Comparison of ENCODE assay signal across 8 cellular contexts in the genomic region with DNA sequence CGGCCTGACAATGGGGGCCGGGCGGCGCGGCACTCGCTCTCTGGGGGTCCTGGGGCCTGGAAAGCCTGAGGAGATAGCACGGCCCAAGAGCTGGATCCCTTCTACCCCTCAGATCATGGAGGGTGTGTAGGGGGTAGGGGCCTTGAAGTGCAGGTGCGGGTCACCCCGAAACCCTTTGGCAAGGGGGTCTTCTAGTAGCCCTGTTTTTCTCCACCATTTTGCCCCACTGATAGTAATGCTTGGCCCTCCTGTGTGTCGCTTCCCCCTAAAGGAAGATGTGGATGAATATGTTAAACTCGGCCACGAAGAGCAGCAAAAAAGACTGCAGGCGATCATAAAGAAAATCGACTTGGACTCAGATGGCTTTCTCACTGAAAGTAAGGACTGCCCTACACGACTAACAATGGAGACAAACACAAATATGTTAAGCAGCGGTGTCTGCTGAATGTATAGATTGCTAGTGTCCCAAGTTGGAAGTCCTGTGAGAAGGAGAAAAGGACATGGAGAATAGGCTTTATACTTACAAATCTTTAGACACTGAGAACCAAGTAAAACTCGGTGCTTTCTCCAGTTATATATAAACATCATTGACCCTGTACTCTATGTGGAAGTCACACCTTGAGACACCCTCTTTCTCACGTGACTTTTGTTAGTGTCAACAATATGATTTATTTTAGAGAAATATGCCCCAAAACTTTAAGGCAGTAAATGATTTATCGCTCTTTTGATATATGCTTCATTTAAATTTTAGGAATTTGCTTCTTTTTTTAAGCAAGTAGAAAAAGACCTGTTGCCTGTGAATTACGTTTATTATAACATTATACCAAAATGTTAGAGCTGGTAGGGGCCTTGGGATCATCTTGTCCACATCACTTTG. TPM values are rescaled to one million over a fixed set of nuclear protein-coding genes. Genes with fewer than 3 reads are reported as not detected.
A peak's percentile ranks its signal among the peaks of the same experiment; 100 is the strongest.
DNase-seq lines count a peak whose midpoint lies in the region; ATAC-seq and TF ChIP-seq lines count a peak whose summit lies in the region.

No MANE protein-coding gene starts in this region.

- peak overlapping the region; percentile 81 to 89 (median 87) for H3K4me3 Mint-ChIP-seq in T-cell
- H3K4me3 Mint-ChIP-seq in progenitor cell of endocrine pancreas (ENCODE audit: low read depth), result peak overlapping the region; percentile 91

- peak overlapping the region; percentile 79 for H3K27ac Mint-ChIP-seq in T-cell
- H3K27ac Mint-ChIP-seq in progenitor cell of endocrine pancreas, result peak overlapping the region; percentile 99

- H3K4me1 Mint-ChIP-seq in T-cell, result peaks cover 37 to 41% (median 39%) of the 10 kb centered on the region in 3 donors
- H3K4me1 Mint-ChIP-seq in progenitor cell of endocrine pancreas (ENCODE audit: low read depth), result peaks cover 26% of the 10 kb centered on the region

- no peak for TF ChIP-seq POLR2A in esophagus squamous epithelium (IDR thresholded peaks at IDR 0.05)

- peak overlapping the region; percentile 90 for H3K4me3 ChIP-seq in AG09309 (ENCODE audit: control insufficient read depth, low read depth, low read length)
- peak overlapping the region; percentile 53 to 93 (median 83) for H3K4me3 ChIP-seq in esophagus squamous epithelium

- H3K9me3 Mint-ChIP-seq in T-cell (no peaks in the 10 kb centered on the region), progenitor cell of endocrine pancreas (ENCODE audit: low read depth) (no peaks in the 10 kb centered on the region)

- H3K36me3 Mint-ChIP-seq in T-cell (peaks cover 24% of the 10 kb centered on the region), progenitor cell of endocrine pancreas (ENCODE audit: insufficient read depth) (peaks cover 15% of the 10 kb centered on the region)

- DNase-seq in AG09309 (ENCODE audit: low read depth) (no peak), T-cell (peak in 4 of 34 experiments; percentile 1 to 14 (median 6)), esophagus squamous epithelium (lab: John Stamatoyannopoulos, UW) (no peak), progenitor cell of endocrine pancreas (ENCODE audit: low spot score, unreplicated experiment) (no peak), occipital lobe (lab: John Stamatoyannopoulos, UW) (no peak), dedifferentiated amniotic fluid mesenchymal stem cell (ENCODE audit: extremely low spot score) (no peak)

- CTCF ChIA-PET in T-cell (lab: Charles Lee), result no interaction called here

- H3K4me1 ChIP-seq in esophagus squamous epithelium, result peaks cover 2 to 35% (median 6%) of the 10 kb centered on the region in 3 donors

- WGBS in esophagus squamous epithelium, 2 donors, result 24 to 26% methylated on average over 10 to 12 of the region's 20 CpGs

- peaks cover 0 to 46% (median 9%) of the 10 kb centered on the region in 3 donors for H3K36me3 ChIP-seq in esophagus squamous epithelium

- H3K27ac ChIP-seq in esophagus squamous epithelium, result peak overlapping the region; percentile 74 to 92 (median 88)

- intact Hi-C loops in esophagus squamous epithelium (cut with DNase I), result no loop called here

- TF ChIP-seq CTCF in AG09309 (IDR thresholded peaks at IDR 0.05; ENCODE audit: control insufficient read depth, insufficient read depth, low read depth, low read length, missing control alignments), result no peak
- TF ChIP-seq CTCF in esophagus squamous epithelium (IDR thresholded peaks at IDR 0.05), result no peak
- no peak for TF ChIP-seq CTCF in progenitor cell of endocrine pancreas (IDR thresholded peaks at IDR 0.05; ENCODE audit: unreplicated experiment)

- H3K9me3 ChIP-seq in esophagus squamous epithelium, result no peaks in the 10 kb centered on the region

- H3K27me3 Mint-ChIP-seq in T-cell (no peaks in the 10 kb centered on the region), progenitor cell of endocrine pancreas (peaks cover 3% of the 10 kb centered on the region)

- POLR2A ChIA-PET in T-cell (lab: Charles Lee), result interaction anchor here in 1 of 2 donors (0.5 to 1.0 kb wide), 2 partner anchors 17 to 1613 kb away, joined by 3 read pairs; no protein-coding TSS in a partner anchor

- H3K27me3 ChIP-seq in esophagus squamous epithelium, result no peaks in the 10 kb centered on the region

- ATAC-seq in GM21381 (IDR thresholded peaks at IDR 0.05; ENCODE audit: unreplicated experiment), result peak; percentile 2
- no peak for ATAC-seq in T-cell (replicated peaks in 1 of 4)
- no peak for ATAC-seq in HG03378 (IDR thresholded peaks at IDR 0.05; ENCODE audit: unreplicated experiment)

RNA-seq across cellular contexts. Expression of gene RCN2, which starts 0.8 kb away (rescaled TPM):
- total RNA-seq in T-cell, result 10 to 100 TPM; 20.5 to 26.7 (median 23.7) TPM
- 10 to 100 TPM; 27.6 to 44.1 (median 41.8) TPM for total RNA-seq in esophagus squamous epithelium
- 232 and 236 TPM in 2 replicates for total RNA-seq in progenitor cell of endocrine pancreas
- total RNA-seq in occipital lobe, result 68.0 TPM

RNA-seq across cellular contexts. Expression of gene SCAPER, which starts 27.2 kb away (rescaled TPM):
- 10 to 100 TPM; 32.5 to 59.4 (median 44.1) TPM for total RNA-seq in T-cell
- total RNA-seq in esophagus squamous epithelium, result 10 to 100 TPM; 18.3 to 30.1 (median 25.3) TPM
- total RNA-seq in progenitor cell of endocrine pancreas, result 43.1 and 43.3 TPM in 2 replicates
- total RNA-seq in occipital lobe, result 80.0 TPM
